Comparison of ENCODE assay signal across 8 cellular contexts in genomic region chr17:72976971-72977767, GRCh38.
DNase-seq lines count a peak whose midpoint lies in the region; FAIRE-seq and TF ChIP-seq lines count a peak whose summit lies in the region.

No MANE protein-coding gene starts in this region.

- H3K4me1 ChIP-seq in SK-N-SH (ENCODE audit: control insufficient read depth in 1 of 2, insufficient read depth in 2 of 2, low read depth in 1 of 2, low read length in 1 of 2), result peaks cover 6 to 28% of the 10 kb centered on the region in 2 experiments; a peak in 3 of 4 replicates

- no peak for TF ChIP-seq RAD21 in SK-N-SH (IDR thresholded peaks at IDR 0.05; ENCODE audit: low read length)

- H3K4me1 Mint-ChIP-seq in glutamatergic neuron (ENCODE audit: low read depth, unreplicated experiment), result peaks cover 29% of the 10 kb centered on the region
- H3K4me1 Mint-ChIP-seq in activated T-cell treated with anti-CD3 and anti-CD28 coated beads, Interleukin-2, amount 50 U/mL, for 24 hours (ENCODE audit: low read depth), result peaks cover 18% of the 10 kb centered on the region

- no peaks in the 10 kb centered on the region for H3K9me2 ChIP-seq in SK-N-SH

- no peak for TF ChIP-seq CTCF in SK-N-SH (IDR thresholded peaks at IDR 0.05)
- TF ChIP-seq CTCF in glutamatergic neuron (IDR thresholded peaks at IDR 0.05; ENCODE audit: partially characterized antibody, unreplicated experiment), result no peak

- H3K4me2 ChIP-seq in SK-N-SH, result peak overlapping the region; percentile 59

- H3K4me3 Mint-ChIP-seq in glutamatergic neuron (ENCODE audit: unreplicated experiment), result peak overlapping the region; percentile 53
- no peak overlapping the region for H3K4me3 Mint-ChIP-seq in activated T-cell treated with anti-CD3 and anti-CD28 coated beads, Interleukin-2, amount 50 U/mL, for 24 hours

- TF ChIP-seq POLR2A in H54 (IDR thresholded peaks at IDR 0.05; ENCODE audit: low read depth, low read length), result 0 out of 2 replicates have a peak, but pooled peaks have one; percentile 10

- H3K9me3 Mint-ChIP-seq in glutamatergic neuron (ENCODE audit: unreplicated experiment), result peaks cover 2% of the 10 kb centered on the region
- peaks cover 2% of the 10 kb centered on the region for H3K9me3 Mint-ChIP-seq in activated T-cell treated with anti-CD3 and anti-CD28 coated beads, Interleukin-2, amount 50 U/mL, for 24 hours

- no peaks in the 10 kb centered on the region for H3K9me3 ChIP-seq in SK-N-SH

- CTCF ChIA-PET in SK-N-SH (lab: Yijun Ruan, JAX), result interaction anchor here (0.6 to 1.4 kb wide), 4 partner anchors 9 to 252 kb away, joined by 3 to 7 read pairs (median 4); no protein-coding TSS in a partner anchor

- TF ChIP-seq EP300 in SK-N-SH (IDR thresholded peaks at IDR 0.05; ENCODE audit: borderline replicate concordance in 1 of 2, low read depth in 1 of 2, low read length in 1 of 2), result peak in 1 of 2 experiments; percentile 54; a peak in 1 of 4 replicates

- no peak overlapping the region for H3K4me3 ChIP-seq in SK-N-SH (ENCODE audit: low read depth in 2 of 2, low read length in 1 of 2)

- H3K27me3 ChIP-seq in SK-N-SH (ENCODE audit: insufficient read depth), result no peaks in the 10 kb centered on the region

- H3F3A ChIP-seq in SK-N-SH (replicated peaks; ENCODE audit: insufficient read depth), result peaks cover 17% of the 10 kb centered on the region

- peaks cover 4% of the 10 kb centered on the region; the same call in 1 of the 2 replicates for H3K79me2 ChIP-seq in SK-N-SH (ENCODE audit: insufficient read depth)

- no peaks in the 10 kb centered on the region for H4K20me1 ChIP-seq in SK-N-SH (ENCODE audit: insufficient read depth)

- no peaks in the 10 kb centered on the region for H3K36me3 ChIP-seq in SK-N-SH (replicated peaks in 1 of 2; ENCODE audit: control insufficient read depth in 1 of 2, insufficient read depth in 2 of 2, low read length in 1 of 2)

- WGBS in SK-N-SH (ENCODE audit: low lambda C conversion rate), result 42% methylated on average over 12 of the region's 12 CpGs

- H3K36me3 Mint-ChIP-seq in glutamatergic neuron (ENCODE audit: unreplicated experiment), result no peaks in the 10 kb centered on the region
- peaks cover 5% of the 10 kb centered on the region for H3K36me3 Mint-ChIP-seq in activated T-cell treated with anti-CD3 and anti-CD28 coated beads, Interleukin-2, amount 50 U/mL, for 24 hours (ENCODE audit: low read depth)

- POLR2A ChIA-PET in SK-N-SH (lab: Yijun Ruan, JAX), result interaction anchor here (0.6 kb wide), 1 partner anchor 179 kb away, joined by 3 read pairs; no protein-coding TSS in a partner anchor

- H3K27ac Mint-ChIP-seq in glutamatergic neuron (ENCODE audit: unreplicated experiment), result peak overlapping the region; percentile 71
- H3K27ac Mint-ChIP-seq in activated T-cell treated with anti-CD3 and anti-CD28 coated beads, Interleukin-2, amount 50 U/mL, for 24 hours, result no peak overlapping the region

- peak overlapping the region; percentile 3 to 86 for H3K27ac ChIP-seq in SK-N-SH (ENCODE audit: low read depth in 2 of 2, low read length in 1 of 2)

- H3K9ac ChIP-seq in SK-N-SH, result peak overlapping the region; percentile 61

- H3K27me3 Mint-ChIP-seq in glutamatergic neuron (ENCODE audit: unreplicated experiment), result peaks cover 6% of the 10 kb centered on the region
- no peaks in the 10 kb centered on the region for H3K27me3 Mint-ChIP-seq in activated T-cell treated with anti-CD3 and anti-CD28 coated beads, Interleukin-2, amount 50 U/mL, for 24 hours

- H2AFZ ChIP-seq in SK-N-SH (ENCODE audit: low read depth), result peak overlapping the region; percentile 34; the same call in 1 of the 2 replicates

- FAIRE-seq in H54 (lab: Jason Lieb, UNC), result peak; percentile 81

- peak; percentile 76 for DNase-seq in H54 (ENCODE audit: insufficient read length, low spot score)
- no peak for DNase-seq in SK-N-SH
- DNase-seq in glutamatergic neuron, result no peak
- DNase-seq in pulmonary artery endothelial cell (ENCODE audit: low read depth, low spot score), result peak; percentile 40
- DNase-seq in DMS79 (lab: John Stamatoyannopoulos, UW), result no peak
- no peak for DNase-seq in SW 1271 (lab: John Stamatoyannopoulos, UW)
- no peak for DNase-seq in activated T-cell treated with anti-CD3 and anti-CD28 coated beads, Interleukin-2, amount 50 U/mL, for 24 hours
- DNase-seq in NCI-H1417 treated with DMSO at 0.1 percent for 48 hours (lab: John Stamatoyannopoulos, UW), result no peak

TF ChIP-seq in SK-N-SH, 30 proteins besides CTCF, POLR2A, EP300 and RAD21:
- no peak for TF ChIP-seq PBX3 (IDR thresholded peaks at IDR 0.05)
- TF ChIP-seq TCF12 (IDR thresholded peaks at IDR 0.05), result peak; percentile 57; the same call in 1 of the 2 replicates
- TF ChIP-seq POLR2AphosphoS5 (IDR thresholded peaks at IDR 0.05; ENCODE audit: low read depth, low read length), result 0 out of 2 replicates have a peak, but pooled peaks have one; percentile 27
- TF ChIP-seq USF1 (IDR thresholded peaks at IDR 0.05; ENCODE audit: borderline replicate concordance, low read depth), result peak; percentile 21; the same call in 1 of the 2 replicates
- TF ChIP-seq TEAD4 (IDR thresholded peaks at IDR 0.05; ENCODE audit: borderline replicate concordance, insufficient read depth), result 0 out of 2 replicates have a peak, but pooled peaks have one; percentile 33
- no peak for TF ChIP-seq ELF1 (IDR thresholded peaks at IDR 0.05)
- peak; percentile 53; the same call in 1 of the 2 replicates for TF ChIP-seq JUND (IDR thresholded peaks at IDR 0.05)
- TF ChIP-seq YY1 (IDR thresholded peaks at IDR 0.05; ENCODE audit: low read depth), result 0 out of 2 replicates have a peak, but pooled peaks have one; percentile 45
- no peak for TF ChIP-seq REST (IDR thresholded peaks at IDR 0.05; ENCODE audit: low read depth, low read length)
- peak; percentile 70; the same call in 1 of the 2 replicates for TF ChIP-seq FOSL2 (IDR thresholded peaks at IDR 0.05; ENCODE audit: borderline replicate concordance, low read depth)
- peak; percentile 78 for TF ChIP-seq MAX (IDR thresholded peaks at IDR 0.05; ENCODE audit: low read depth)
- TF ChIP-seq NFIC (IDR thresholded peaks at IDR 0.05; ENCODE audit: borderline replicate concordance), result peak; percentile 92
TF ChIP-seq in SK-N-SH: peak in this region for 9.

Comparison
In these comparisons a context has a peak if more than half of its experiments do, and no peak if none do; other contexts are left out.
1. DNase-seq: peak in H54 (single experiment) and pulmonary artery endothelial cell (single experiment); none in SK-N-SH (single experiment), glutamatergic neuron (single experiment), DMS79 (single experiment), SW 1271 (0 of 2), activated T-cell treated with anti-CD3 and anti-CD28 coated beads, Interleukin-2, amount 50 U/mL, for 24 hours (single experiment) and NCI-H1417 treated with DMSO at 0.1 percent for 48 hours (single experiment).